ENCODE assay signal across 33 cellular contexts in genomic region chr21:32233722-32234301, GRCh38.
"Had no signal": no experiment of that assay in that cellular context is flagged by ENCODE, and none has a peak within 500 bp of the region (broad histone marks: within the 10 kb centered on the region; RNA-seq: fewer than 3 reads in every experiment).

No MANE protein-coding gene starts in this region.

- H3K27ac Mint-ChIP-seq: activated CD4-positive, alpha-beta memory T cell treated with anti-CD3 and anti-CD28 coated beads, Interleukin-2, amount 10 ng/mL, durations not matched to agents 7 days and 5 days; activated CD8-positive, alpha-beta memory T cell treated with anti-CD3 and anti-CD28 coated beads, Interleukin-2, amount 10 ng/mL, durations not matched to agents 7 days and 5 days; activated naive CD4-positive, alpha-beta T cell treated with anti-CD3 and anti-CD28 coated beads, Interleukin-2, amount 10 ng/mL, durations not matched to agents 7 days and 5 days; activated naive CD8-positive, alpha-beta T cell treated with anti-CD3 and anti-CD28 coated beads for 36 hours had no signal

- H3K9me3 ChIP-seq: ascending aorta, body of pancreas, breast epithelium, MG63 had no signal

- ATAC-seq: activated CD8-positive, alpha-beta memory T cell treated with anti-CD3 and anti-CD28 coated beads, Interleukin-2, amount 10 ng/mL, durations not matched to agents 7 days and 5 days; body of pancreas; Panc1 had no signal

- H3K4me3 Mint-ChIP-seq: activated CD4-positive, alpha-beta memory T cell treated with anti-CD3 and anti-CD28 coated beads, Interleukin-2, amount 10 ng/mL, durations not matched to agents 7 days and 5 days; activated CD8-positive, alpha-beta memory T cell treated with anti-CD3 and anti-CD28 coated beads, Interleukin-2, amount 10 ng/mL, durations not matched to agents 7 days and 5 days; activated naive CD4-positive, alpha-beta T cell treated with anti-CD3 and anti-CD28 coated beads, Interleukin-2, amount 10 ng/mL, durations not matched to agents 7 days and 5 days; activated naive CD8-positive, alpha-beta T cell treated with anti-CD3 and anti-CD28 coated beads for 36 hours had no signal

- H3K4me3 ChIP-seq: ascending aorta, body of pancreas, breast epithelium, MG63, SJCRH30, SK-N-MC had no signal

- H3K27me3 Mint-ChIP-seq: activated naive CD4-positive, alpha-beta T cell treated with anti-CD3 and anti-CD28 coated beads, Interleukin-2, amount 10 ng/mL, durations not matched to agents 7 days and 5 days; activated naive CD8-positive, alpha-beta T cell treated with anti-CD3 and anti-CD28 coated beads for 36 hours had no signal

- H3K4me1 ChIP-seq: ascending aorta, body of pancreas, breast epithelium, SJCRH30 had no signal

- DNase-seq: activated CD4-positive, alpha-beta memory T cell treated with anti-CD3 and anti-CD28 coated beads, Interleukin-2, amount 10 ng/mL, durations not matched to agents 7 days and 5 days; activated CD4-positive, alpha-beta T cell treated with anti-CD3 and anti-CD28 coated beads for 1 hour; activated CD4-positive, alpha-beta T cell treated with anti-CD3 and anti-CD28 coated beads for 48 hours; activated CD4-positive, CD25-positive, alpha-beta regulatory T cell; activated CD8-positive, alpha-beta memory T cell treated with anti-CD3 and anti-CD28 coated beads for 24 hours; activated CD8-positive, alpha-beta memory T cell treated with anti-CD3 and anti-CD28 coated beads, Interleukin-2, amount 10 ng/mL, durations not matched to agents 7 days and 5 days; activated CD8-positive, alpha-beta memory T cell treated with anti-CD3 and anti-CD28 coated beads, Interleukin-2, amount 50 U/mL, for 48 hours; activated effector memory CD4-positive, alpha-beta T cell treated with Interleukin-2 at 50 U/mL for 16 hours; activated naive CD4-positive, alpha-beta T cell treated with anti-CD3 and anti-CD28 coated beads, Interleukin-2, amount 10 ng/mL, durations not matched to agents 7 days and 5 days; activated naive CD8-positive, alpha-beta T cell treated with anti-CD3 and anti-CD28 coated beads for 36 hours; activated T-cell treated with anti-CD3 and anti-CD28 coated beads, Interleukin-2, amount 50 U/mL, for 48 hours; body of pancreas; cerebellar nuclear complex; Kasumi-1; KG1; MG63; MV-4-11; NCI-H1092; NCI-H1436 treated with DMSO at 0.1 percent for 48 hours; NCI-H1694 treated with DMSO at 0.1 percent for 48 hours; NCI-H2029; NCI-H2171; NCI-H510A; NCI-H526 treated with DMSO at 0.1 percent for 48 hours; NCI-H82; SHP77; SJCRH30; T1000; WERI-Rb-1 had no signal

- H3K36me3 Mint-ChIP-seq: activated CD8-positive, alpha-beta memory T cell treated with anti-CD3 and anti-CD28 coated beads, Interleukin-2, amount 10 ng/mL, durations not matched to agents 7 days and 5 days; activated naive CD4-positive, alpha-beta T cell treated with anti-CD3 and anti-CD28 coated beads, Interleukin-2, amount 10 ng/mL, durations not matched to agents 7 days and 5 days; activated naive CD8-positive, alpha-beta T cell treated with anti-CD3 and anti-CD28 coated beads for 36 hours had no signal

- H3K27me3 ChIP-seq: ascending aorta, body of pancreas, breast epithelium, MG63, SJCRH30 had no signal

- H3K36me3 ChIP-seq: ascending aorta, breast epithelium, MG63, SJCRH30, WERI-Rb-1 had no signal

- H3K4me1 Mint-ChIP-seq: activated CD4-positive, alpha-beta memory T cell treated with anti-CD3 and anti-CD28 coated beads, Interleukin-2, amount 10 ng/mL, durations not matched to agents 7 days and 5 days; activated CD8-positive, alpha-beta memory T cell treated with anti-CD3 and anti-CD28 coated beads, Interleukin-2, amount 10 ng/mL, durations not matched to agents 7 days and 5 days; activated naive CD4-positive, alpha-beta T cell treated with anti-CD3 and anti-CD28 coated beads, Interleukin-2, amount 10 ng/mL, durations not matched to agents 7 days and 5 days; activated naive CD8-positive, alpha-beta T cell treated with anti-CD3 and anti-CD28 coated beads for 36 hours had no signal

- H3K9me3 Mint-ChIP-seq: activated CD4-positive, alpha-beta memory T cell treated with anti-CD3 and anti-CD28 coated beads, Interleukin-2, amount 10 ng/mL, durations not matched to agents 7 days and 5 days; activated naive CD8-positive, alpha-beta T cell treated with anti-CD3 and anti-CD28 coated beads for 36 hours had no signal

- H3K27ac ChIP-seq: ascending aorta, body of pancreas, breast epithelium, SJCRH30, SK-N-MC, WERI-Rb-1 had no signal
